ENCODE assay signal across 22 cellular contexts in the genomic region with DNA sequence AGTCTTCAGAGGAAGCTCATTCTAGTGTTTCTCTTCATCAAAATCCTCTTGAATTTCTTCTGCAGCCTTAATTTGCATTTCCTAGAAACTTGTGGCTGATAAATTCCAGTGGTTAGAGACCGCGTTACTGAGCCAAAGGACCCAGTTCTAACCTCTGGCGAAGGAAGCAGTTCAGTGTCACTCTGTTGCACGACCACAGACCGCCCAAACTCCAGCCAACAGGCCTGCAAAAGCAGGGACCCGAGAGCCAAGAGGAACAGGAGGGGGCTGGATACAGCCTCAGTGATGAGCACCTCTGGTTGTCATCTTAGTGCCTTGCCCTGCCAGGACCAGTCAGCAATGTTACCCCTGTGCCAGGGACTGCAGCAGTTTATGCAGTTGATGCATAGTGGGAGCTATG.
DNase-seq lines count a peak whose midpoint lies in the region; TF ChIP-seq lines count a peak whose summit lies in the region.
"Had no signal": no experiment of that assay in that cellular context is flagged by ENCODE, and none has a peak within 500 bp of the region (broad histone marks: within the 10 kb centered on the region; RNA-seq: fewer than 3 reads in every experiment).

No MANE protein-coding gene starts in this region.

- CTCF ChIA-PET in activated CD4-positive, alpha-beta memory T cell treated with anti-CD3 and anti-CD28 coated beads, Interleukin-2, amount 10 ng/mL, durations not matched to agents 7 days and 5 days (lab: Charles Lee) = no interaction called here

- H3K79me2 ChIP-seq in smooth muscle cell (ENCODE audit: low read depth) = no peaks in the 10 kb centered on the region

- no peaks in the 10 kb centered on the region for H3K36me3 ChIP-seq in smooth muscle cell (ENCODE audit: low read depth)
- H3K36me3 ChIP-seq: BE2C, left lung, neural progenitor cell, SJSA1, upper lobe of left lung had no signal

- no peak overlapping the region for H3K27ac ChIP-seq in smooth muscle cell (ENCODE audit: low read depth)
- H3K27ac ChIP-seq: left lung, neural progenitor cell, SJSA1, stomach, upper lobe of left lung had no signal

- in situ Hi-C loops in KBM-7 (cut with MboI; ENCODE audit: low pct_unique_long_range_greater_than_20kb, low sequenced_read_pairs) = no loop called here

- H3K36me3 Mint-ChIP-seq in activated CD4-positive, alpha-beta memory T cell treated with anti-CD3 and anti-CD28 coated beads, Interleukin-2, amount 10 ng/mL, durations not matched to agents 7 days and 5 days (ENCODE audit: low read depth) = no peaks in the 10 kb centered on the region
- H3K36me3 Mint-ChIP-seq: activated CD4-positive, alpha-beta memory T cell treated with anti-CD3 and anti-CD28 coated beads for 36 hours; activated naive CD4-positive, alpha-beta T cell treated with anti-CD3 and anti-CD28 coated beads, Interleukin-2, amount 50 U/mL, for 24 hours had no signal

- H3K27ac Mint-ChIP-seq in activated CD4-positive, alpha-beta memory T cell treated with anti-CD3 and anti-CD28 coated beads, Interleukin-2, amount 10 ng/mL, durations not matched to agents 7 days and 5 days = no peak overlapping the region
- H3K27ac Mint-ChIP-seq: activated CD4-positive, alpha-beta memory T cell treated with anti-CD3 and anti-CD28 coated beads for 36 hours; activated naive CD4-positive, alpha-beta T cell treated with anti-CD3 and anti-CD28 coated beads, Interleukin-2, amount 50 U/mL, for 24 hours; neural progenitor cell; T-helper 17 cell had no signal

- H3K27me3 ChIP-seq in smooth muscle cell (ENCODE audit: low read depth) = no peaks in the 10 kb centered on the region
- H3K27me3 ChIP-seq: BE2C, heart left ventricle, left lung, neural progenitor cell, SJSA1, stomach, upper lobe of left lung had no signal

- H3K27me3 Mint-ChIP-seq in activated CD4-positive, alpha-beta memory T cell treated with anti-CD3 and anti-CD28 coated beads, Interleukin-2, amount 10 ng/mL, durations not matched to agents 7 days and 5 days = peaks cover 6% of the 10 kb centered on the region
- H3K27me3 Mint-ChIP-seq: activated naive CD4-positive, alpha-beta T cell treated with anti-CD3 and anti-CD28 coated beads, Interleukin-2, amount 50 U/mL, for 24 hours had no signal

- H3K4me3 ChIP-seq in fibroblast of villous mesenchyme (ENCODE audit: low read depth, low read length) (no peak overlapping the region), smooth muscle cell (no peak overlapping the region)
- H3K4me3 ChIP-seq: heart left ventricle, left lung, neural progenitor cell, SJSA1, stomach, upper lobe of left lung had no signal

- H2AFZ ChIP-seq in smooth muscle cell (ENCODE audit: low read depth) = no peak overlapping the region
- H2AFZ ChIP-seq: neural progenitor cell had no signal

- H3K4me3 Mint-ChIP-seq in activated CD4-positive, alpha-beta memory T cell treated with anti-CD3 and anti-CD28 coated beads, Interleukin-2, amount 10 ng/mL, durations not matched to agents 7 days and 5 days = no peak overlapping the region
- H3K4me3 Mint-ChIP-seq: activated CD4-positive, alpha-beta memory T cell treated with anti-CD3 and anti-CD28 coated beads for 36 hours; activated naive CD4-positive, alpha-beta T cell treated with anti-CD3 and anti-CD28 coated beads, Interleukin-2, amount 50 U/mL, for 24 hours; activated T-cell treated with anti-CD3 and anti-CD28 coated beads, Interleukin-2, amount 50 U/mL, for 4 hours; neural progenitor cell; T-helper 17 cell had no signal

- no peaks in the 10 kb centered on the region for H3K9me3 Mint-ChIP-seq in activated CD4-positive, alpha-beta memory T cell treated with anti-CD3 and anti-CD28 coated beads, Interleukin-2, amount 10 ng/mL, durations not matched to agents 7 days and 5 days
- H3K9me3 Mint-ChIP-seq: activated CD4-positive, alpha-beta memory T cell treated with anti-CD3 and anti-CD28 coated beads for 36 hours; activated naive CD4-positive, alpha-beta T cell treated with anti-CD3 and anti-CD28 coated beads, Interleukin-2, amount 50 U/mL, for 24 hours; activated T-cell treated with anti-CD3 and anti-CD28 coated beads, Interleukin-2, amount 50 U/mL, for 4 hours; neural progenitor cell had no signal

- DNase-seq in KBM-7 = peak; percentile 54
- DNase-seq in RPMI7951 (ENCODE audit: low read depth) = peak; percentile 35
- peak; percentile 41 for DNase-seq in fibroblast of villous mesenchyme (ENCODE audit: low read depth)
- no peak for DNase-seq in smooth muscle cell (lab: John Stamatoyannopoulos, UW; ENCODE audit: unreplicated experiment)
- no peak for DNase-seq in stimulated activated naive CD4-positive, alpha-beta T cell treated with Interleukin-2 at 50 U/mL for 16 hours (lab: John Stamatoyannopoulos, UW)
- DNase-seq in activated CD4-positive, alpha-beta memory T cell treated with anti-CD3 and anti-CD28 coated beads, Interleukin-2, amount 10 ng/mL, durations not matched to agents 7 days and 5 days = no peak
- DNase-seq in Ammon's horn (ENCODE audit: low spot score) = no peak
- DNase-seq: activated CD4-positive, alpha-beta memory T cell treated with anti-CD3 and anti-CD28 coated beads for 36 hours; activated T-cell treated with anti-CD3 and anti-CD28 coated beads, Interleukin-2, amount 50 U/mL, for 4 hours; BE2C; cortex of kidney; heart left ventricle; left lung; NCI-H748 treated with DMSO at 0.1 percent for 48 hours; PC-3; stimulated activated CD4-positive, alpha-beta T cell treated with anti-CD3 and anti-CD28 coated beads, Interleukin-4, amount 100 ng/mL, for 24 hours; stomach; T-helper 17 cell; upper lobe of left lung had no signal

- H3K9me3 ChIP-seq in smooth muscle cell (replicated peaks; ENCODE audit: low read depth) = no peaks in the 10 kb centered on the region
- H3K9me3 ChIP-seq: BE2C, heart left ventricle, left lung, SJSA1, stomach, upper lobe of left lung had no signal

- H3K4me1 Mint-ChIP-seq in activated CD4-positive, alpha-beta memory T cell treated with anti-CD3 and anti-CD28 coated beads, Interleukin-2, amount 10 ng/mL, durations not matched to agents 7 days and 5 days = peaks cover 25% of the 10 kb centered on the region
- H3K4me1 Mint-ChIP-seq: activated naive CD4-positive, alpha-beta T cell treated with anti-CD3 and anti-CD28 coated beads, Interleukin-2, amount 50 U/mL, for 24 hours; T-helper 17 cell had no signal

- WGBS in smooth muscle cell (ENCODE audit: low lambda C conversion rate) = 17% methylated on average over 6 of the region's 6 CpGs

- H3K9ac ChIP-seq in smooth muscle cell (ENCODE audit: low read depth) = no peak overlapping the region
- H3K9ac ChIP-seq: neural progenitor cell had no signal

- peaks cover 37% of the 10 kb centered on the region for H4K20me1 ChIP-seq in smooth muscle cell (ENCODE audit: low read depth)

- POLR2A ChIA-PET in activated CD4-positive, alpha-beta memory T cell treated with anti-CD3 and anti-CD28 coated beads, Interleukin-2, amount 10 ng/mL, durations not matched to agents 7 days and 5 days (lab: Charles Lee) = no interaction called here

- peak overlapping the region; percentile 65 for H3K4me2 ChIP-seq in smooth muscle cell
- H3K4me2 ChIP-seq: neural progenitor cell had no signal

- peaks cover 33% of the 10 kb centered on the region for H3K4me1 ChIP-seq in smooth muscle cell (ENCODE audit: low read depth)
- H3K4me1 ChIP-seq: BE2C, left lung had no signal

- H3F3A ChIP-seq in smooth muscle cell (ENCODE audit: low read depth) = peaks cover 21% of the 10 kb centered on the region

- TF ChIP-seq CTCF in fibroblast of villous mesenchyme (IDR thresholded peaks at IDR 0.05; ENCODE audit: insufficient read depth, low read depth, low read length) (no peak), smooth muscle cell (IDR thresholded peaks at IDR 0.05; ENCODE audit: borderline replicate concordance, insufficient read depth, poor library complexity, severe bottlenecking) (no peak)

Comparison
In these comparisons a context has a peak if more than half of its experiments do, and no peak if none do; other contexts are left out.
1. DNase-seq: peak in KBM-7 (single experiment), RPMI7951 (single experiment) and fibroblast of villous mesenchyme (single experiment); none in smooth muscle cell (single experiment), stimulated activated naive CD4-positive, alpha-beta T cell treated with Interleukin-2 at 50 U/mL for 16 hours (single experiment), activated CD4-positive, alpha-beta memory T cell treated with anti-CD3 and anti-CD28 coated beads, Interleukin-2, amount 10 ng/mL, durations not matched to agents 7 days and 5 days (single experiment) and Ammon's horn (single experiment).